8 cellular contexts compared by ENCODE assay signal in the genomic region with DNA sequence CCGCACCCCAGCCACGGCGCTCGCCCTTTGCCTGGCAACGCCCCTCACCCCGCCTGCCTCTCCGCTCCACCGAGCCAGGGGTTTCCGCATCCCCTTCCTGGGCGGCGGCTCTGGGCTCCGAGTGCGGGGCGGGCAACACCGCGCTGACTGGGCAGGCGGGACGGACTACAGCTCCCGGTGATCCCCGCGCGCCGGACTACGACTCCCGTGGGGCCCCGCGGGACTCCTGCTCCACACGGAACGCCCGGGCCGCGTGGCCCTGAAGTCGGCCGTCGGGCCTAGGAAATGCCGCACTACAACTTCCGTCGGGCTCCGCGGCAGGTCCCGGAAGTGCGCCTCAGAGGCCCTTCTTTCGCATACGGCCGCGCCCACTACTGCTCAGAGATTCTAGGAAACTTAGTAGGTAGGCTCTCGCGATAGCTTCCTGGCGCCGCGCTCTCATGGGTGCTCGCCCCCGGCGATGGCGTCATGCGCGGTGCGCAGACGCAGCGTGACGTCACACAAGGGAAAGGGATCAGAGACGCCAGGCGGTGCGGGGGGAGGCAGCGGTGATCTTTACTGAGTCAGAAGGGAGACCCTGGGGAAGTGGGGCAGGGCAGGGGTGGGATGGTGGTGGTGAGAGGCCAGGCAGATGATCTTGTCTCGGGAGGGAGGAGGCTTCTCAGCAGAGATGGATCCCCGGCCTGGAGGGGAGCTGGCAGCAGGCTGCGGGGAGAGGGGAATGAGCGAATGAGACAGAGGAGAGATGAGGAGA. TPM values are rescaled to one million over a fixed set of nuclear protein-coding genes. Genes with fewer than 3 reads are reported as not detected.
DNase-seq lines count a peak whose midpoint lies in the region; TF ChIP-seq lines count a peak whose summit lies in the region.

A gene with protein sequence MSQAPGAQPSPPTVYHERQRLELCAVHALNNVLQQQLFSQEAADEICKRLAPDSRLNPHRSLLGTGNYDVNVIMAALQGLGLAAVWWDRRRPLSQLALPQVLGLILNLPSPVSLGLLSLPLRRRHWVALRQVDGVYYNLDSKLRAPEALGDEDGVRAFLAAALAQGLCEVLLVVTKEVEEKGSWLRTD (minus strand): TSS at position 123 of the 754 bp plus-strand sequence. CDS start 760 bp downstream, outside the sequence.

- H3K4me1 ChIP-seq in neuron (ENCODE audit: insufficient read depth, low read length) (peaks cover 68% of the 10 kb centered on the region), subcutaneous abdominal adipose tissue (ENCODE audit: control insufficient read depth in 5 of 5, insufficient read depth in 5 of 5, low read length in 5 of 5) (peaks cover 5 to 19% (median 12%) of the 10 kb centered on the region in 5 donors)

- peak within 1 kb of the TSS; percentile 87 for H3K4me3 Mint-ChIP-seq in activated naive CD4-positive, alpha-beta T cell treated with anti-CD3 and anti-CD28 coated beads for 36 hours

- H3K36me3 Mint-ChIP-seq in activated naive CD4-positive, alpha-beta T cell treated with anti-CD3 and anti-CD28 coated beads for 36 hours (ENCODE audit: low read depth): peaks cover 2% of the 10 kb centered on the region

- H3K4me3 ChIP-seq in neuron (ENCODE audit: low read length): peak within 1 kb of the TSS; percentile 77
- H3K4me3 ChIP-seq in subcutaneous abdominal adipose tissue (ENCODE audit: low read depth in 1 of 5, low read length in 5 of 5): peak within 1 kb of the TSS; percentile 83 to 93 (median 86)

- H3K9me3 ChIP-seq in neuron (ENCODE audit: low read length): no peaks in the 10 kb centered on the region
- H3K9me3 ChIP-seq in subcutaneous abdominal adipose tissue (ENCODE audit: control insufficient read depth in 5 of 5, low read length in 5 of 5): no peaks in the 10 kb centered on the region

- peaks cover 23% of the 10 kb centered on the region for H3K4me1 Mint-ChIP-seq in activated naive CD4-positive, alpha-beta T cell treated with anti-CD3 and anti-CD28 coated beads for 36 hours (ENCODE audit: low read depth)

- H3K9ac ChIP-seq in subcutaneous abdominal adipose tissue (ENCODE audit: low read length in 5 of 5): peak within 1 kb of the TSS; percentile 63 to 93 (median 84)

- peak within 1 kb of the TSS; percentile 94 for H3K27ac Mint-ChIP-seq in activated naive CD4-positive, alpha-beta T cell treated with anti-CD3 and anti-CD28 coated beads for 36 hours

- CTCF ChIA-PET in HEK293T (lab: Yijun Ruan, JAX): interaction anchor here (0.7 kb wide), 1 partner anchor 46 kb away, joined by 3 read pairs; no protein-coding TSS in a partner anchor
- CTCF ChIA-PET in activated naive CD4-positive, alpha-beta T cell treated with anti-CD3 and anti-CD28 coated beads for 36 hours (lab: Charles Lee): interaction anchor here (0.8 kb wide), 1 partner anchor 154 kb away, joined by 3 read pairs; no protein-coding TSS in a partner anchor

- H3K27ac ChIP-seq in subcutaneous abdominal adipose tissue (ENCODE audit: low read depth, low read length): peak within 1 kb of the TSS; percentile 46

- H3K36me3 ChIP-seq in neuron (ENCODE audit: insufficient read depth, low read length) (peaks cover 4% of the 10 kb centered on the region), subcutaneous abdominal adipose tissue (ENCODE audit: control insufficient read depth in 5 of 5, insufficient read depth in 5 of 5, low read length in 5 of 5) (peaks cover 0 to 2% (median 0%) of the 10 kb centered on the region in 5 donors)

- peak; percentile 98 for DNase-seq in GF-D8 (lab: John Stamatoyannopoulos, UW)
- DNase-seq in HEK293T (ENCODE audit: extremely low spot score): peak; percentile 98
- peak; percentile 99 for DNase-seq in NAMALWA (ENCODE audit: low spot score)
- peak; percentile 97 for DNase-seq in SK-N-DZ (ENCODE audit: low spot score)
- peak; percentile 99 for DNase-seq in activated naive CD4-positive, alpha-beta T cell treated with anti-CD3 and anti-CD28 coated beads for 36 hours
- DNase-seq in foreskin melanocyte: peak; percentile 99

- intact Hi-C loops in activated naive CD4-positive, alpha-beta T cell treated with anti-CD3 and anti-CD28 coated beads for 36 hours (cut with micrococcal nuclease): loop anchor here (1.0 to 10.0 kb wide), 8 partner anchors 35 to 1194 kb away; a partner anchor contains a TSS

- H3K9me3 Mint-ChIP-seq in activated naive CD4-positive, alpha-beta T cell treated with anti-CD3 and anti-CD28 coated beads for 36 hours: no peaks in the 10 kb centered on the region

- H2AFZ ChIP-seq in neuron (ENCODE audit: low read depth, low read length): peak within 1 kb of the TSS; percentile 49

- peaks cover 22% of the 10 kb centered on the region for H3K27me3 Mint-ChIP-seq in activated naive CD4-positive, alpha-beta T cell treated with anti-CD3 and anti-CD28 coated beads for 36 hours (ENCODE audit: low read depth)

- no peaks in the 10 kb centered on the region for H3K27me3 ChIP-seq in neuron (ENCODE audit: insufficient read depth, low read length)
- H3K27me3 ChIP-seq in subcutaneous abdominal adipose tissue (ENCODE audit: control insufficient read depth in 5 of 5, insufficient read depth in 4 of 5, low read length in 5 of 5): peaks cover 0 to 9% (median 0%) of the 10 kb centered on the region in 5 donors

- POLR2A ChIA-PET in HEK293T (lab: Yijun Ruan, JAX): interaction anchor here (0.6 to 2.1 kb wide), 11 partner anchors 14 to 217 kb away, joined by 3 to 6 read pairs (median 3); a partner anchor contains a TSS

TF ChIP-seq in HEK293T, 16 proteins besides CTCF, POLR2A, EP300 and RAD21:
- peak; percentile 48; the same call in 1 of the 2 replicates for TF ChIP-seq L3MBTL2 (conservative IDR thresholded peaks at IDR 0.05)
- no peak for TF ChIP-seq FOXK2 (IDR thresholded peaks at IDR 0.05)
- peak; percentile 54; the same call in 1 of the 2 replicates for TF ChIP-seq CTBP1 (IDR thresholded peaks at IDR 0.05; ENCODE audit: borderline replicate concordance)
- peak; percentile 93 for TF ChIP-seq ELF4 (IDR thresholded peaks at IDR 0.05)
- peak; percentile 98 for TF ChIP-seq TARDBP (IDR thresholded peaks at IDR 0.05)
- no peak for TF ChIP-seq FOXM1 (IDR thresholded peaks at IDR 0.05; ENCODE audit: borderline replicate concordance)

RNA-seq across cellular contexts. Expression of the gene that starts here (rescaled TPM):
- polyA plus RNA-seq in SK-N-DZ (2014; cell fraction: cytosol; rRNA removed): 7.6 and 9.2 TPM in 2 replicates
- polyA plus RNA-seq in SK-N-DZ (2014; cell fraction: nucleus; rRNA removed): 8.9 and 12.0 TPM in 2 replicates
- 10 to 100 TPM; 17.2 to 17.9 TPM for total RNA-seq in activated naive CD4-positive, alpha-beta T cell treated with anti-CD3 and anti-CD28 coated beads for 36 hours

Comparison
In these comparisons a context has a peak if more than half of its experiments do, and no peak if none do; other contexts are left out.
1. Peak in every context shown above with its lines: DNase-seq, H3K4me3 ChIP-seq and H3K27ac ChIP-seq.